In the genomic region with DNA sequence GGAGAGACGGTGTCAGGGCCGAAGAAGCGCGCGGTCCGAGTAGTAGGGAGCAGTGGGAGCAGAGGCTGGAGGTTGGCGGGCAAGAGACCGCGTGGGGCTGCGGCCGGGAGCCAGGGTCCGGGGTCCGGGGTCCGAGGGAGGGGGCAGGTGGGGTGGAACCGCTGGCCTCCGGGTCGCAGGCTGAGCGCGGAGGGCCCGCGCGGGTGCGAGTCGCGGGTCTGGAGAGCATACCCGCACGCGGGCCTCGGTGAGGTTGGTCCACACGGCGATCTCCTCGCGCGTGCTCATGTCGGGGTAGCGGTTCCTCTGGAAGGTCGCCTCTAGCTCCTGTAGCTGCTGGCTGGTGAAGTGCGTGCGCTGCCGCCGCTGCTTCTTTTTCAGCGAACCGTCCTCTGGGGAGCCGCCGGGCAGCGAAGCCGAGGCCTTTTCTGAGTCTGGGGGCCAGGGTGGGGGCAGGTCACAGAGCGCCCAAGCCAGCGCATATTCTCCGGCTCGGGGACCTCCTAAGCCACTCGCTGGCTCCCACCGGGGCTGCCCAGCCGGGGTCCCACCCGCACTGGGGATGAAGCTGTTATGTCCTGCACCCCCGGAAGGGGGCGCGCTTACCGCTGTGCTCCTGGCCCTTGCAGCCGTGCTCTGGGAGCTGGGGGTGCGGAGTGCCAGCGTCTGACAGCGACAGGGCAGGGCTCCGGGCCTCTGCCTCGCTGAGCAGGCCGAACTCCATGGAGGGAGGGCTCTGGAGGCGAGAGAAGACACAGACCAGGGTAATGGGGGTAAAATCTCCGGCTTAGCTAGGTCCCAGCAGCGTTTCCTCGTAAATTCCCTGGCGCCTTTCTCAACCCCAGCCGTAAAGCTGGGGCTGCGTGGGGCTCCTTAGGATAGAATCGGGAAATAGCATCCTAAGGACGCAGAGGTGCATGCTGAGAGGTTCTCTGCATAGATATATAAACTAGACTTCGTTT, we compare ENCODE assay signal across 8 cellular contexts. TPM values are rescaled to one million over a fixed set of nuclear protein-coding genes. Genes with fewer than 3 reads are reported as not detected.
DNase-seq lines count a peak whose midpoint lies in the region; ATAC-seq, FAIRE-seq and TF ChIP-seq lines count a peak whose summit lies in the region.

No MANE protein-coding gene starts in this region.

- no peaks in the 10 kb centered on the region for H3K9me3 Mint-ChIP-seq in activated T-helper 17 cell treated with anti-CD3 and anti-CD28 coated beads, Interleukin-2, amount 50 U/mL, for 72 hours

- H3K27ac ChIP-seq in OCI-LY3 (ENCODE audit: low read length): no peak overlapping the region

- H3K9me3 ChIP-seq in OCI-LY3 (ENCODE audit: insufficient read depth, low read length): no peaks in the 10 kb centered on the region

- H3K79me2 ChIP-seq in OCI-LY3 (ENCODE audit: low read length): no peaks in the 10 kb centered on the region

- H3K4me2 ChIP-seq in OCI-LY3 (ENCODE audit: low read length): no peak overlapping the region

- no peaks in the 10 kb centered on the region; the same call in 1 of the 2 replicates for H3K4me1 ChIP-seq in OCI-LY3 (ENCODE audit: low read length)

- peaks cover 6% of the 10 kb centered on the region; the same call in 1 of the 2 replicates for H3K27me3 ChIP-seq in OCI-LY3 (ENCODE audit: low read depth, low read length)

- ATAC-seq in activated T-helper 17 cell treated with anti-CD3 and anti-CD28 coated beads, Interleukin-2, amount 50 U/mL, for 72 hours (replicated peaks): peak; percentile 61
- ATAC-seq in HG02642 (IDR thresholded peaks at IDR 0.05; ENCODE audit: poor library complexity, unreplicated experiment): no peak

- no peaks in the 10 kb centered on the region for H3K36me3 Mint-ChIP-seq in activated T-helper 17 cell treated with anti-CD3 and anti-CD28 coated beads, Interleukin-2, amount 50 U/mL, for 72 hours (ENCODE audit: low read depth)

- DNase-seq in NCI-H2196 (lab: John Stamatoyannopoulos, UW; ENCODE audit: unreplicated experiment) (peak; percentile 39), NCI-H2196 treated with DMSO at 0.1 percent for 48 hours (lab: John Stamatoyannopoulos, UW; ENCODE audit: unreplicated experiment) (no peak), frontal cortex (ENCODE audit: low spot score in 2 of 2) (peak; percentile 33 to 40), retina (peak; percentile 64), COLO829 (ENCODE audit: low spot score) (no peak)

- H3K4me3 Mint-ChIP-seq in activated T-helper 17 cell treated with anti-CD3 and anti-CD28 coated beads, Interleukin-2, amount 50 U/mL, for 72 hours: peak overlapping the region; percentile 87

- TF ChIP-seq CTCF in OCI-LY3 (IDR thresholded peaks at IDR 0.05; ENCODE audit: low read depth, low read length): peak; percentile 17; the same call in 1 of the 2 replicates

- peaks cover 25% of the 10 kb centered on the region for H3K27me3 Mint-ChIP-seq in activated T-helper 17 cell treated with anti-CD3 and anti-CD28 coated beads, Interleukin-2, amount 50 U/mL, for 72 hours

- FAIRE-seq in frontal cortex (lab: Jason Lieb, UNC): no peak

- H3K36me3 ChIP-seq in OCI-LY3 (replicated peaks; ENCODE audit: low read depth, low read length): no peaks in the 10 kb centered on the region

- no peak overlapping the region for H3K9ac ChIP-seq in OCI-LY3 (ENCODE audit: low read length)

- no peak overlapping the region for H3K4me3 ChIP-seq in OCI-LY3 (ENCODE audit: low read length)

- H3K27ac Mint-ChIP-seq in activated T-helper 17 cell treated with anti-CD3 and anti-CD28 coated beads, Interleukin-2, amount 50 U/mL, for 72 hours: no peak overlapping the region

- no peaks in the 10 kb centered on the region for H3K4me1 Mint-ChIP-seq in activated T-helper 17 cell treated with anti-CD3 and anti-CD28 coated beads, Interleukin-2, amount 50 U/mL, for 72 hours

- H2AFZ ChIP-seq in OCI-LY3 (ENCODE audit: low read depth, low read length): no peak overlapping the region

- H4K20me1 ChIP-seq in OCI-LY3 (ENCODE audit: insufficient read depth, low read length): no peaks in the 10 kb centered on the region

RNA-seq across cellular contexts. Expression of a gene that starts 5.5 kb away (rescaled TPM):
- total RNA-seq in activated T-helper 17 cell treated with anti-CD3 and anti-CD28 coated beads, Interleukin-2, amount 50 U/mL, for 72 hours: under 1 TPM; 0.24 to 0.32 TPM
- not detected for total RNA-seq in frontal cortex

RNA-seq across cellular contexts. Expression of a gene that starts 9.7 kb away (rescaled TPM):
- total RNA-seq in activated T-helper 17 cell treated with anti-CD3 and anti-CD28 coated beads, Interleukin-2, amount 50 U/mL, for 72 hours: under 1 TPM in 1 of 2 donors, not detected in 1; 0.17 TPM
- not detected for total RNA-seq in frontal cortex

RNA-seq across cellular contexts. Expression of a gene that starts 13.7 kb away (rescaled TPM):
- 10 to 100 TPM; 28.5 to 38.9 TPM for total RNA-seq in activated T-helper 17 cell treated with anti-CD3 and anti-CD28 coated beads, Interleukin-2, amount 50 U/mL, for 72 hours
- total RNA-seq in frontal cortex: 14.7 TPM

Comparison
In these comparisons a context has a peak if more than half of its experiments do, and no peak if none do; other contexts are left out.
1. DNase-seq: peak in NCI-H2196 (single experiment), frontal cortex (2 of 2) and retina (single experiment); none in NCI-H2196 treated with DMSO at 0.1 percent for 48 hours (single experiment) and COLO829 (single experiment).